Comparison of ENCODE assay signal across 31 cellular contexts in the genomic region with DNA sequence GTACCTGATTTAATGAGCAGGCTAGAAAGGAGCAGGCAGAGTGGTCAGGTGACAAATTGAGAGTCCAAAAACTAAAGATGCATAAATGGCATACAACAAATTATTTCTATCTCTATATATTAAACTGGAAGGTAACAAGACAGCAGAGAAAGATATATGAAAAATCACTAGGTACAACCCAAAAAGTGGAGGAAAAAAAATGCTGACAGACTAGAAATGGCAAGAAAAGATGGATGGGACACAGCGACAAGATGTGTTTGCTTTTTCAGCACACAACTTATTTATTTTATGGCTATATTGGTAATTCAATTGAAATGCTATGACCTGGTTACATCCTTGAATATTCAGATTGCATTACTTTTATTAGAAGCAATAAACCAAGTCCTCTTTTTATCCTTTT.
"Had no signal": no experiment of that assay in that cellular context is flagged by ENCODE, and none has a peak within 500 bp of the region (broad histone marks: within the 10 kb centered on the region; RNA-seq: fewer than 3 reads in every experiment).

No MANE protein-coding gene starts in this region.

- H3K9me3 ChIP-seq: adrenal gland, body of pancreas, breast epithelium had no signal

- H3K27ac ChIP-seq: adrenal gland, body of pancreas, breast epithelium, KMS-11, PC-9, VCaP had no signal

- DNase-seq: activated B cell treated with CpG ODN at 0.5 μM for 24 hours; activated CD4-positive, alpha-beta memory T cell treated with anti-CD3 and anti-CD28 coated beads for 36 hours; activated CD4-positive, alpha-beta T cell treated with anti-CD3 and anti-CD28 coated beads for 4 hours; activated CD4-positive, alpha-beta T cell treated with anti-CD3 and anti-CD28 coated beads, Interleukin-2, amount 50 U/mL, for 1 hour; activated CD4-positive, CD25-positive, alpha-beta regulatory T cell treated with anti-CD3 and anti-CD28 coated beads, Interleukin-2, amount 50 U/mL, for 72 hours; activated CD8-positive, alpha-beta memory T cell treated with anti-CD3 and anti-CD28 coated beads, Interleukin-2, amount 50 U/mL, for 4 hours; activated gamma-delta T cell treated with Interleukin-2 at 50 U/mL for 16 hours; activated naive CD4-positive, alpha-beta T cell treated with anti-CD3 and anti-CD28 coated beads for 36 hours; activated T-cell treated with anti-CD3 and anti-CD28 coated beads for 4 hours; activated T-cell treated with anti-CD3 and anti-CD28 coated beads, Interleukin-2, amount 50 U/mL, for 4 hours; adrenal gland; body of pancreas; MM.1S; MV-4-11; NCI-H1092; NCI-H1436 treated with DMSO at 0.1 percent for 48 hours; NCI-H1694 treated with DMSO at 0.1 percent for 48 hours; NCI-H2029; NCI-H345; NCI-H526; NCI-H748 treated with DMSO at 0.1 percent for 48 hours; NK-92 treated with Interleukin-12 subunit alpha and Interleukin-12 subunit beta, amount 100 ng/mL, for 24 hours; PC-9; SIG-M5; T-cell; T-helper 17 cell had no signal

- H3K27ac Mint-ChIP-seq: activated B cell treated with CpG ODN at 0.5 μM for 24 hours; activated CD4-positive, alpha-beta memory T cell treated with anti-CD3 and anti-CD28 coated beads for 36 hours; activated naive CD4-positive, alpha-beta T cell treated with anti-CD3 and anti-CD28 coated beads for 36 hours; activated naive CD4-positive, alpha-beta T cell treated with anti-CD3 and anti-CD28 coated beads, Interleukin-2, amount 50 U/mL, for 72 hours; activated T-helper 1 cell treated with anti-CD3 and anti-CD28 coated beads, Interleukin-12 subunit alpha, Interleukin-12 subunit beta, Interleukin-2, Interleukin-4 antibody, amounts not matched to agents 30 ng/mL and 10 ng/mL and 1 ng/mL, durations not matched to agents 14 hours and 24 hours and 36 hours; T-cell; T-helper 17 cell had no signal

- H3K9ac ChIP-seq: KMS-11 had no signal

- H3K36me3 Mint-ChIP-seq: activated CD4-positive, alpha-beta memory T cell treated with anti-CD3 and anti-CD28 coated beads for 36 hours; T-cell had no signal

- ATAC-seq: activated naive CD4-positive, alpha-beta T cell treated with anti-CD3 and anti-CD28 coated beads, Interleukin-2, amount 50 U/mL, for 72 hours; activated T-cell treated with anti-CD3 and anti-CD28 coated beads, Interleukin-2, amount 50 U/mL, for 4 hours; body of pancreas; T-cell; T-helper 17 cell had no signal

- H3K4me1 ChIP-seq: adrenal gland, body of pancreas, breast epithelium had no signal

- H3K27me3 Mint-ChIP-seq: activated B cell treated with CpG ODN at 0.5 μM for 24 hours; activated CD4-positive, alpha-beta memory T cell treated with anti-CD3 and anti-CD28 coated beads for 36 hours; T-cell; T-helper 17 cell had no signal

- H2AFZ ChIP-seq: PC-9 had no signal

- H3K27me3 ChIP-seq: adrenal gland, body of pancreas, breast epithelium had no signal

- H3K4me2 ChIP-seq: KMS-11, PC-9 had no signal

- H3K4me1 Mint-ChIP-seq: activated B cell treated with CpG ODN at 0.5 μM for 24 hours, T-cell, T-helper 17 cell had no signal

- H3K4me3 ChIP-seq: adrenal gland, body of pancreas, breast epithelium, PC-9 had no signal

- H3K36me3 ChIP-seq: adrenal gland, breast epithelium had no signal

- H3K4me3 Mint-ChIP-seq: activated B cell treated with CpG ODN at 0.5 μM for 24 hours; activated CD4-positive, alpha-beta memory T cell treated with anti-CD3 and anti-CD28 coated beads for 36 hours; activated naive CD4-positive, alpha-beta T cell treated with anti-CD3 and anti-CD28 coated beads for 36 hours; activated T-cell treated with anti-CD3 and anti-CD28 coated beads, Interleukin-2, amount 50 U/mL, for 4 hours; activated T-helper 1 cell treated with anti-CD3 and anti-CD28 coated beads, Interleukin-12 subunit alpha, Interleukin-12 subunit beta, Interleukin-2, Interleukin-4 antibody, amounts not matched to agents 30 ng/mL and 10 ng/mL and 1 ng/mL, durations not matched to agents 14 hours and 24 hours and 36 hours; T-cell; T-helper 17 cell had no signal
